Comparison of ENCODE assay signal across 8 cellular contexts in the genomic region with DNA sequence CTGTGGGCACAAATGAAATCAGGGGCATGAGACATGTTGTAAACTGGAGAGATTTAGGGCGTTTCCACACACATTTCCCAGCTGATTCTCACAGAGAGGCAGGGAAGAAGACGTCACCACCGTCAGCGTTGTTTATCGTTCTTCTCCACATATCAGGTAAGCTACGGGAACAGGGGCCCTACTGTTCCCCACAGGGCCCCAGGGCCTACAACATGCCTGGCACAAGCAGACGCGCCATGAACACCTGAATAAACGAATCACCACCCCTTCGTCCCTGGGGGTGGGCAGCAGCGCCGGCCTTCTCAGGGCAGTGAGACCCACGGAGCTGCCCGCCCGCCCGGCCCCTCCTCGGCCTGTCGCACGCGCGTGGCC. TPM values are rescaled to one million over a fixed set of nuclear protein-coding genes. Genes with fewer than 3 reads are reported as not detected.
DNase-seq lines count a peak whose midpoint lies in the region; ATAC-seq, FAIRE-seq and TF ChIP-seq lines count a peak whose summit lies in the region.

No MANE protein-coding gene starts in this region.

- ATAC-seq in HG03460 (IDR thresholded peaks at IDR 0.05; ENCODE audit: unreplicated experiment): peak; percentile 16
- no peak for ATAC-seq in activated naive CD8-positive, alpha-beta T cell treated with anti-CD3 and anti-CD28 coated beads, Interleukin-2, amount 50 U/mL, for 24 hours
- ATAC-seq in stimulated activated naive B cell treated with anti-CD40 and anti-IgM and Interleukin-4, amounts not matched to agents 10 μg/mL and 1 μg/mL and 100 μg/mL, for 72 hours (replicated peaks): peak; percentile 27 to 30

- no peaks in the 10 kb centered on the region for H3K27me3 Mint-ChIP-seq in activated naive CD8-positive, alpha-beta T cell treated with anti-CD3 and anti-CD28 coated beads, Interleukin-2, amount 50 U/mL, for 24 hours
- H3K27me3 Mint-ChIP-seq in stimulated activated naive B cell treated with anti-CD40 and anti-IgM and Interleukin-4, amounts not matched to agents 10 μg/mL and 1 μg/mL and 100 μg/mL, for 72 hours: peaks cover 6 to 11% of the 10 kb centered on the region in 2 donors

- H3K27ac ChIP-seq in iPS-18a (ENCODE audit: low read length): no peak overlapping the region

- no peaks in the 10 kb centered on the region for H3K9me3 Mint-ChIP-seq in activated naive CD8-positive, alpha-beta T cell treated with anti-CD3 and anti-CD28 coated beads, Interleukin-2, amount 50 U/mL, for 24 hours
- no peaks in the 10 kb centered on the region for H3K9me3 Mint-ChIP-seq in stimulated activated naive B cell treated with anti-CD40 and anti-IgM and Interleukin-4, amounts not matched to agents 10 μg/mL and 1 μg/mL and 100 μg/mL, for 72 hours

- peak overlapping the region; percentile 85 for H3K9ac ChIP-seq in iPS-18a (ENCODE audit: low read length)

- peaks cover 25% of the 10 kb centered on the region for H3K4me1 Mint-ChIP-seq in activated naive CD8-positive, alpha-beta T cell treated with anti-CD3 and anti-CD28 coated beads, Interleukin-2, amount 50 U/mL, for 24 hours
- H3K4me1 Mint-ChIP-seq in stimulated activated naive B cell treated with anti-CD40 and anti-IgM and Interleukin-4, amounts not matched to agents 10 μg/mL and 1 μg/mL and 100 μg/mL, for 72 hours: peaks cover 17 to 32% of the 10 kb centered on the region in 2 donors

- DNase-seq in DMS 273 (lab: John Stamatoyannopoulos, UW; ENCODE audit: unreplicated experiment) (peak; percentile 37), DMS 273 treated with DMSO at 0.1 percent for 48 hours (lab: John Stamatoyannopoulos, UW) (no peak), ecto neural progenitor cell (ENCODE audit: low spot score) (no peak), GM12891 (ENCODE audit: insufficient read length, low spot score) (no peak)
- DNase-seq in activated naive CD8-positive, alpha-beta T cell treated with anti-CD3 and anti-CD28 coated beads, Interleukin-2, amount 50 U/mL, for 24 hours: peak; percentile 9
- no peak for DNase-seq in stimulated activated naive B cell treated with anti-CD40 and anti-IgM and Interleukin-4, amounts not matched to agents 10 μg/mL and 1 μg/mL and 100 μg/mL, for 72 hours

- no peak for FAIRE-seq in GM12891 (lab: Jason Lieb, UNC)

- H3K27me3 ChIP-seq in iPS-18a (ENCODE audit: control insufficient read depth, insufficient read depth, low read length): no peaks in the 10 kb centered on the region

- H3K4me1 ChIP-seq in iPS-18a (ENCODE audit: control insufficient read depth, low read depth, low read length): peaks cover 13% of the 10 kb centered on the region

- peaks cover 5% of the 10 kb centered on the region for H3K36me3 Mint-ChIP-seq in activated naive CD8-positive, alpha-beta T cell treated with anti-CD3 and anti-CD28 coated beads, Interleukin-2, amount 50 U/mL, for 24 hours (ENCODE audit: low read depth)
- H3K36me3 Mint-ChIP-seq in stimulated activated naive B cell treated with anti-CD40 and anti-IgM and Interleukin-4, amounts not matched to agents 10 μg/mL and 1 μg/mL and 100 μg/mL, for 72 hours: peaks cover 11 to 14% of the 10 kb centered on the region in 2 donors

- no peaks in the 10 kb centered on the region for H3K9me3 ChIP-seq in iPS-18a (ENCODE audit: control insufficient read depth, low read depth, low read length)

- peak overlapping the region; percentile 88 for H3K4me3 Mint-ChIP-seq in activated naive CD8-positive, alpha-beta T cell treated with anti-CD3 and anti-CD28 coated beads, Interleukin-2, amount 50 U/mL, for 24 hours
- H3K4me3 Mint-ChIP-seq in stimulated activated naive B cell treated with anti-CD40 and anti-IgM and Interleukin-4, amounts not matched to agents 10 μg/mL and 1 μg/mL and 100 μg/mL, for 72 hours: peak overlapping the region; percentile 90 to 97

- H3K27ac Mint-ChIP-seq in activated naive CD8-positive, alpha-beta T cell treated with anti-CD3 and anti-CD28 coated beads, Interleukin-2, amount 50 U/mL, for 24 hours: peak overlapping the region; percentile 91
- H3K27ac Mint-ChIP-seq in stimulated activated naive B cell treated with anti-CD40 and anti-IgM and Interleukin-4, amounts not matched to agents 10 μg/mL and 1 μg/mL and 100 μg/mL, for 72 hours: peak overlapping the region; percentile 96

- no peaks in the 10 kb centered on the region for H3K36me3 ChIP-seq in iPS-18a (ENCODE audit: control insufficient read depth, low read depth, low read length)

- H3K4me3 ChIP-seq in iPS-18a (ENCODE audit: low read length): peak overlapping the region; percentile 88

- TF ChIP-seq POLR2A in GM12891 (IDR thresholded peaks at IDR 0.05; ENCODE audit: low read depth, low read length): no peak

TF ChIP-seq in GM12891, 5 proteins besides CTCF, POLR2A, EP300 and RAD21:
- TF ChIP-seq POLR2AphosphoS5 (IDR thresholded peaks at IDR 0.05; ENCODE audit: low read depth, low read length) (no peak), POU2F2 (IDR thresholded peaks at IDR 0.05; ENCODE audit: low read depth, low read length) (no peak), SPI1 (IDR thresholded peaks at IDR 0.05; ENCODE audit: low read depth, low read length) (no peak), PAX5 (IDR thresholded peaks at IDR 0.05; ENCODE audit: insufficient read depth, low read length, severe bottlenecking) (no peak), TAF1 (IDR thresholded peaks at IDR 0.05; ENCODE audit: low read depth, low read length) (no peak)

RNA-seq across cellular contexts. Expression of gene EFCAB6, which starts 0.3 kb away (rescaled TPM):
- polyA plus RNA-seq in GM12891 (2012; ENCODE audit: low read depth, missing spikeins): 0.19 TPM

RNA-seq across cellular contexts. Expression of gene SULT4A1, which starts 50.5 kb away (rescaled TPM):
- polyA plus RNA-seq in GM12891 (2012; ENCODE audit: low read depth, missing spikeins): 0.12 TPM

Comparison
In these comparisons a context has a peak if more than half of its experiments do, and no peak if none do; other contexts are left out.
1. DNase-seq: peak in DMS 273 (single experiment) and activated naive CD8-positive, alpha-beta T cell treated with anti-CD3 and anti-CD28 coated beads, Interleukin-2, amount 50 U/mL, for 24 hours (single experiment); none in DMS 273 treated with DMSO at 0.1 percent for 48 hours (single experiment), stimulated activated naive B cell treated with anti-CD40 and anti-IgM and Interleukin-4, amounts not matched to agents 10 μg/mL and 1 μg/mL and 100 μg/mL, for 72 hours (single experiment), ecto neural progenitor cell (single experiment) and GM12891 (single experiment).